ENCODE assay signal across 8 cellular contexts in the genomic region with DNA sequence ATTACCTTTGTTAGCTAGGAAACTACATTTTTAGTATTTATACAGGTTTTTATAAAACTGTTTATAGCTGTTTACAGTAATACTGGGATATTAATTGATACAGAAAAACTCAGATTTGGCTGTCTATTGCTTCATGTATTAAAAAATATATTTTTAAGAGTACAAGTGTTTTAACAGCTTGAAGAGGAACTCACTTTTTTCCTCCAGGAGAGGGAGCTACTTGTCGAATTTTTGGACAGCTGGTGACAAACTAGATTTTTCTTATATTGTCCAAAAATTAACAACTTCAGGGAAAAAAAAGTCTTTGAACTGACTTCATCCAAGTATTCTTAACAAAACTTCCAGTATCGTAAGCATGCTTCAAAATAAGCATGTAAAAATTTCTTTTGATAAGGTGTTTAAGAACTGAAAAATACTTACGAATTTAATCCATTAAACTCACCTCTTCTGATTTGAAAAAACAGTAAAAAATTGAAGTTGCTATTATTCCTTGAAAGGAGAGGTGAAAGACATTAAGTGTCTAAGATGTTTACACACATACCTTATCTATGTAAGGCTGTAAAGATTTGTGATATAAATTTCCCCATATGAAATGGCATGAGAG. TPM values are rescaled to one million over a fixed set of nuclear protein-coding genes. Genes with fewer than 3 reads are reported as not detected.
DNase-seq lines count a peak whose midpoint lies in the region; ATAC-seq and TF ChIP-seq lines count a peak whose summit lies in the region.

No MANE protein-coding gene starts in this region.

- TF ChIP-seq EP300 in upper lobe of left lung (IDR thresholded peaks at IDR 0.05): no peak

- DNase-seq in DMS79 treated with DMSO at 0.1 percent for 48 hours (lab: John Stamatoyannopoulos, UW): peak; percentile 1
- no peak for DNase-seq in DMS79 (lab: John Stamatoyannopoulos, UW)
- DNase-seq in NCI-H1417 treated with DMSO at 0.1 percent for 48 hours (lab: John Stamatoyannopoulos, UW): peak; percentile 18
- peak; percentile 47 for DNase-seq in kidney tubule cell (ENCODE audit: low spot score)
- DNase-seq in upper lobe of left lung: no peak

- peak; percentile 19 to 51 (median 39) for TF ChIP-seq CTCF in upper lobe of left lung (IDR thresholded peaks at IDR 0.05)

- 47 to 56% methylated on average over 3 of the region's 3 CpGs for WGBS in upper lobe of left lung, 2 donors

- H3K4me3 ChIP-seq in upper lobe of left lung: peak overlapping the region in 1 of 4 donors; percentile 85

- H3K36me3 ChIP-seq in upper lobe of left lung: no peaks in the 10 kb centered on the region

- peaks cover 22 to 34% (median 24%) of the 10 kb centered on the region in 4 donors for H3K4me1 ChIP-seq in upper lobe of left lung

- TF ChIP-seq POLR2A in upper lobe of left lung (IDR thresholded peaks at IDR 0.05): no peak

- H3K27ac ChIP-seq in angular gyrus (ENCODE audit: low read depth, low read length) (peak overlapping the region; percentile 40), upper lobe of left lung (peak overlapping the region in 2 of 4 donors; percentile 20 to 41)

- no peaks in the 10 kb centered on the region for H3K27me3 ChIP-seq in upper lobe of left lung

- ATAC-seq in upper lobe of left lung (ENCODE audit: low FRiP score in 2 of 2): no peak
- no peak for ATAC-seq in HG02884 (IDR thresholded peaks at IDR 0.05; ENCODE audit: unreplicated experiment)
- ATAC-seq in GM18511 (IDR thresholded peaks at IDR 0.05; ENCODE audit: unreplicated experiment): no peak

- H3K9me3 ChIP-seq in upper lobe of left lung: no peaks in the 10 kb centered on the region

RNA-seq across cellular contexts. Expression of a gene that starts 4.0 kb away (rescaled TPM):
- total RNA-seq in upper lobe of left lung: 10 to 100 TPM; 15.7 to 73.6 (median 28.0) TPM

Comparison
In these comparisons a context has a peak if more than half of its experiments do, and no peak if none do; other contexts are left out.
1. DNase-seq: peak in DMS79 treated with DMSO at 0.1 percent for 48 hours (single experiment), NCI-H1417 treated with DMSO at 0.1 percent for 48 hours (single experiment) and kidney tubule cell (single experiment); none in DMS79 (single experiment) and upper lobe of left lung (0 of 2).